Comparison of ENCODE assay signal across 1 cellular context in the genomic region with DNA sequence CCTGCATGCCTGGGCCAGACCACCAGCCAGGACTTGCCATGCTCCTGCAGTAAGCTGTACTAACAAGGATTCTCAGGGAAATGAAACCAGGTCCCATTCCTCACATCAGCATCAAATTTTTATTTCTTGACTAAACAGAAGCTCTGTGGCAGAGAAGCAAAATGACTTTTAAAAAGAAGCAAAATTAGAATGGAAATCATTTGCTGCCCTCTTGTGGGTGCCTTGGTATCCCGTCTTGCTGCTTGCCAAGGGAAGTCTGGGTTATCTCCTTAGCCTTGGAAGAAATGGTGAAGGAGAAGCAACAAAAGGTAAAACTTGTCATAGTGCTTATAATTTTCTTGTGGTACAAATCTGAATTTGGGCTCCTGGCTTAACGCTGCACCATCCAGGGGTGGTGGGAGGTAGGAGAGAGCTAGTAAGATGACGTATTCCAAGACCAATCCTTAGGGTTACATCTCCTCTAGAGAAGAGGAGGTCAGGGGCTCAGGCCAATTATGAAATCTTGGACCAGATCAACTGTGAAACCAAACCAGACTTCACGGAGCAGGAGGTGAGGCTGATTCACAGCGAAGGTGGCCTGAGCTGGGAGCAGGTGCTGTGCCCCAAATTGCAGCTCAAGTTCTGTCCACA.
TF ChIP-seq lines count a peak whose summit lies in the region.

No MANE protein-coding gene starts in this region.

TF ChIP-seq in IMR-90, 13 proteins besides CTCF, POLR2A, EP300 and RAD21 (continued from another document):
- TF ChIP-seq ELK1 (IDR thresholded peaks at IDR 0.05; ENCODE audit: borderline replicate concordance, low read depth, low read length) (no peak), CHD1 (IDR thresholded peaks at IDR 0.05; ENCODE audit: low read depth, low read length) (no peak)
